In the genomic region with DNA sequence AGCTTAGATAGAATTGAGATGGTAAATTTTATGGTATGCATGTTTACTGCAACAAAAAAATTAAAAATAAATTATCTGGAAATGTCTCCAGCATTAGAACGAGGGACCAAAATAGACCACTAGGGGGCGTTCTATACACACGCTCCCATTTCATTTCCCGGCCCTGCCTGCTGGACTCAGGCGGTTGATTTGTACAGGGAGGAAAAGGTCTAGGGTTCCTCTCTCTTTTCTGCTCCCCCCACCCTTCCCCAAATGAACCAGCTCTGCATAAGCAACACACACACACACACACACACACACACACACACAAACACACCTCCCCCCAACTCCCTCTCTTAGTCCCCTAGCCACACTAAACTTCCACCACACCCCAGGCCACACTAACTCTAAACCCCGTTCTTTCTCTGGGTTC, we compare ENCODE assay signal across 7 cellular contexts. TPM values are rescaled to one million over a fixed set of nuclear protein-coding genes. Genes with fewer than 3 reads are reported as not detected.
DNase-seq lines count a peak whose midpoint lies in the region; ATAC-seq and TF ChIP-seq lines count a peak whose summit lies in the region.

No MANE protein-coding gene starts in this region.

- H3K36me3 ChIP-seq in adipocyte (ENCODE audit: control insufficient read depth, insufficient read depth, low read length, severe bottlenecking) (no peaks in the 10 kb centered on the region), right atrium auricular region (no peaks in the 10 kb centered on the region), sigmoid colon (no peaks in the 10 kb centered on the region)

- DNase-seq in NCI-H1105 treated with DMSO at 0.1 percent for 48 hours (lab: John Stamatoyannopoulos, UW) (peak; percentile 71), SW480 (ENCODE audit: low spot score) (peak; percentile 60), adipocyte (ENCODE audit: low read depth) (peak; percentile 92), right atrium auricular region (ENCODE audit: low spot score) (peak; percentile 71), sigmoid colon (no peak)

- peak overlapping the region; percentile 38 for H3K9ac ChIP-seq in adipocyte (ENCODE audit: low read length)

- peaks cover 7% of the 10 kb centered on the region for H3K9me3 ChIP-seq in adipocyte (ENCODE audit: control insufficient read depth, low read length)
- H3K9me3 ChIP-seq in right atrium auricular region = no peaks in the 10 kb centered on the region
- H3K9me3 ChIP-seq in sigmoid colon = no peaks in the 10 kb centered on the region

- H3K4me1 ChIP-seq in adipocyte (ENCODE audit: control insufficient read depth, insufficient read depth, low read length) (no peaks in the 10 kb centered on the region), right atrium auricular region (no peaks in the 10 kb centered on the region), sigmoid colon (no peaks in the 10 kb centered on the region)

- TF ChIP-seq CTCF in GM12873 (IDR thresholded peaks at IDR 0.05; ENCODE audit: insufficient read depth, low read depth, low read length, missing control alignments) = peak; percentile 81
- peak; percentile 83 to 89 for TF ChIP-seq CTCF in right atrium auricular region (IDR thresholded peaks at IDR 0.05)
- peak; percentile 48 to 79 (median 62) for TF ChIP-seq CTCF in sigmoid colon (IDR thresholded peaks at IDR 0.05)

- 8 to 11% methylated on average over 6 of the region's 6 CpGs for WGBS in sigmoid colon, 2 donors

- intact Hi-C loops in sigmoid colon (cut with DNase I) = loop anchor here (2.0 to 5.0 kb wide), 2 partner anchors 109 to 126 kb away; no protein-coding TSS in a partner anchor

- ATAC-seq in GM21529 (IDR thresholded peaks at IDR 0.05; ENCODE audit: unreplicated experiment) = no peak

- H3K4me3 ChIP-seq in adipocyte (ENCODE audit: low read length) (no peak overlapping the region), right atrium auricular region (no peak overlapping the region), sigmoid colon (no peak overlapping the region)

- no peak for TF ChIP-seq POLR2A in sigmoid colon (IDR thresholded peaks at IDR 0.05)

- no peak for TF ChIP-seq EP300 in sigmoid colon (IDR thresholded peaks at IDR 0.05)

- peaks cover 29% of the 10 kb centered on the region for H3K27me3 ChIP-seq in adipocyte (replicated peaks; ENCODE audit: control insufficient read depth, insufficient read depth, low read length)
- no peaks in the 10 kb centered on the region for H3K27me3 ChIP-seq in right atrium auricular region
- peaks cover 0 to 39% (median 0%) of the 10 kb centered on the region in 3 donors for H3K27me3 ChIP-seq in sigmoid colon

- H3K27ac ChIP-seq in right atrium auricular region (no peak overlapping the region), sigmoid colon (no peak overlapping the region)

RNA-seq across cellular contexts. Expression of a gene that starts 7.8 kb away (rescaled TPM):
- total RNA-seq in right atrium auricular region (1 to 10 TPM; 1.2 to 4.0 TPM), sigmoid colon (1 to 10 TPM; 2.8 to 8.0 (median 3.4) TPM)
- 10 to 100 TPM in 1 of 3 donors, 1 to 10 TPM in 2; 1.2 to 15.8 (median 3.0) TPM for polyA plus RNA-seq in sigmoid colon
